Comparison of ENCODE assay signal across 7 cellular contexts in genomic region chr12:57549203-57549908, GRCh38. TPM values are rescaled to one million over a fixed set of nuclear protein-coding genes. Genes with fewer than 3 reads are reported as not detected.
A peak's percentile ranks its signal among the peaks of the same experiment; 100 is the strongest.
DNase-seq lines count a peak whose midpoint lies in the region; ATAC-seq and TF ChIP-seq lines count a peak whose summit lies in the region.

No MANE protein-coding gene starts in this region.

- peaks cover 3% of the 10 kb centered on the region; the same call in 1 of the 2 replicates for H3K36me3 ChIP-seq in HUES48 (ENCODE audit: control insufficient read depth, insufficient read depth, low read length)

- H3K36me3 Mint-ChIP-seq in activated CD8-positive, alpha-beta T cell treated with anti-CD3 and anti-CD28 coated beads, Interleukin-2, amount 10 ng/mL, durations not matched to agents 7 days and 5 days (ENCODE audit: low read depth) = peaks cover 10% of the 10 kb centered on the region

- DNase-seq in activated CD8-positive, alpha-beta T cell treated with anti-CD3 and anti-CD28 coated beads, Interleukin-2, amount 10 ng/mL, durations not matched to agents 7 days and 5 days = no peak
- DNase-seq in stimulated activated naive CD8-positive, alpha-beta T cell treated with anti-CD3 and anti-CD28 coated beads, Interleukin-15, amount 100 ng/mL, for 72 hours = no peak
- DNase-seq in RWPE1 (ENCODE audit: low spot score) = no peak

- CTCF ChIA-PET in activated CD8-positive, alpha-beta T cell treated with anti-CD3 and anti-CD28 coated beads, Interleukin-2, amount 10 ng/mL, durations not matched to agents 7 days and 5 days (lab: Charles Lee) = interaction anchor here (1.2 kb wide), 1 partner anchor 91 kb away, joined by 3 read pairs; the partner anchor contains the start of gene GLI1
- CTCF ChIA-PET in RWPE1 (lab: Yijun Ruan, JAX) = no interaction called here

- H3K9me3 Mint-ChIP-seq in activated CD8-positive, alpha-beta T cell treated with anti-CD3 and anti-CD28 coated beads, Interleukin-2, amount 10 ng/mL, durations not matched to agents 7 days and 5 days (ENCODE audit: insufficient read depth) = no peaks in the 10 kb centered on the region
- H3K9me3 Mint-ChIP-seq in stimulated activated naive CD8-positive, alpha-beta T cell treated with anti-CD3 and anti-CD28 coated beads, Interleukin-15, amount 100 ng/mL, for 72 hours = no peaks in the 10 kb centered on the region

- no peak for ATAC-seq in activated CD8-positive, alpha-beta T cell treated with anti-CD3 and anti-CD28 coated beads, Interleukin-2, amount 10 ng/mL, durations not matched to agents 7 days and 5 days
- peak; percentile 16 for ATAC-seq in stimulated activated naive CD8-positive, alpha-beta T cell treated with anti-CD3 and anti-CD28 coated beads, Interleukin-15, amount 100 ng/mL, for 72 hours
- ATAC-seq in HG03045 (IDR thresholded peaks at IDR 0.05; ENCODE audit: unreplicated experiment) (no peak), GM19324 (IDR thresholded peaks at IDR 0.05; ENCODE audit: low FRiP score, unreplicated experiment) (no peak)

- no peaks in the 10 kb centered on the region for H3K9me3 ChIP-seq in HUES48 (ENCODE audit: control insufficient read depth, insufficient read depth, low read length)
- no peaks in the 10 kb centered on the region for H3K9me3 ChIP-seq in iPS-18c (ENCODE audit: control insufficient read depth, insufficient read depth, low read length)

- H3K4me1 Mint-ChIP-seq in activated CD8-positive, alpha-beta T cell treated with anti-CD3 and anti-CD28 coated beads, Interleukin-2, amount 10 ng/mL, durations not matched to agents 7 days and 5 days (ENCODE audit: low read depth) = peaks cover 42% of the 10 kb centered on the region
- peaks cover 63% of the 10 kb centered on the region for H3K4me1 Mint-ChIP-seq in stimulated activated naive CD8-positive, alpha-beta T cell treated with anti-CD3 and anti-CD28 coated beads, Interleukin-15, amount 100 ng/mL, for 72 hours

- no peak overlapping the region for H3K27ac Mint-ChIP-seq in activated CD8-positive, alpha-beta T cell treated with anti-CD3 and anti-CD28 coated beads, Interleukin-2, amount 10 ng/mL, durations not matched to agents 7 days and 5 days
- H3K27ac Mint-ChIP-seq in stimulated activated naive CD8-positive, alpha-beta T cell treated with anti-CD3 and anti-CD28 coated beads, Interleukin-15, amount 100 ng/mL, for 72 hours = peak overlapping the region; percentile 34 to 68

- H3K27me3 Mint-ChIP-seq in activated CD8-positive, alpha-beta T cell treated with anti-CD3 and anti-CD28 coated beads, Interleukin-2, amount 10 ng/mL, durations not matched to agents 7 days and 5 days (ENCODE audit: low read depth) = peaks cover 15% of the 10 kb centered on the region
- peaks cover 24% of the 10 kb centered on the region for H3K27me3 Mint-ChIP-seq in stimulated activated naive CD8-positive, alpha-beta T cell treated with anti-CD3 and anti-CD28 coated beads, Interleukin-15, amount 100 ng/mL, for 72 hours

- no peak for TF ChIP-seq CTCF in RWPE1 (conservative IDR thresholded peaks at IDR 0.05; ENCODE audit: low read depth)

- H3K4me3 ChIP-seq in HUES48 (ENCODE audit: low read depth, low read length) = peak overlapping the region; percentile 95
- H3K4me3 ChIP-seq in iPS-18c (ENCODE audit: insufficient read depth, low read depth, low read length) = peak overlapping the region; percentile 85; the same call in 1 of the 2 replicates

- H3K27ac ChIP-seq in HUES48 (ENCODE audit: low read depth, low read length) = no peak overlapping the region
- H3K27ac ChIP-seq in RWPE1 = no peak overlapping the region

- peaks cover 13% of the 10 kb centered on the region; the same call in 1 of the 2 replicates for H3K27me3 ChIP-seq in HUES48 (ENCODE audit: control insufficient read depth, insufficient read depth, low read length)

- H3K9ac ChIP-seq in HUES48 (ENCODE audit: low read depth, low read length) = no peak overlapping the region

- H3K4me1 ChIP-seq in HUES48 (ENCODE audit: control insufficient read depth, insufficient read depth, low read length) = peaks cover 23% of the 10 kb centered on the region

- H3K4me3 Mint-ChIP-seq in activated CD8-positive, alpha-beta T cell treated with anti-CD3 and anti-CD28 coated beads, Interleukin-2, amount 10 ng/mL, durations not matched to agents 7 days and 5 days = peak overlapping the region; percentile 76
- peak overlapping the region; percentile 88 to 94 for H3K4me3 Mint-ChIP-seq in stimulated activated naive CD8-positive, alpha-beta T cell treated with anti-CD3 and anti-CD28 coated beads, Interleukin-15, amount 100 ng/mL, for 72 hours

- POLR2A ChIA-PET in activated CD8-positive, alpha-beta T cell treated with anti-CD3 and anti-CD28 coated beads, Interleukin-2, amount 10 ng/mL, durations not matched to agents 7 days and 5 days (lab: Charles Lee) = no interaction called here
- POLR2A ChIA-PET in RWPE1 (lab: Yijun Ruan, JAX; ENCODE audit: low non-redundant PET) = no interaction called here

RNA-seq across cellular contexts. Expression of gene KIF5A, which starts 0.5 kb away (rescaled TPM):
- total RNA-seq in activated CD8-positive, alpha-beta T cell treated with anti-CD3 and anti-CD28 coated beads, Interleukin-2, amount 10 ng/mL, durations not matched to agents 7 days and 5 days = 1 to 10 TPM in 1 of 2 experiments, under 1 TPM in 1; 0.99 to 1.4 TPM

RNA-seq across cellular contexts. Expression of gene DCTN2, which starts 2.4 kb away (rescaled TPM):
- total RNA-seq in activated CD8-positive, alpha-beta T cell treated with anti-CD3 and anti-CD28 coated beads, Interleukin-2, amount 10 ng/mL, durations not matched to agents 7 days and 5 days = 10 to 100 TPM; 89.3 to 96.5 TPM

RNA-seq across cellular contexts. Expression of gene MBD6, which starts 26.7 kb away (rescaled TPM):
- 10 to 100 TPM; 68.4 to 71.4 TPM for total RNA-seq in activated CD8-positive, alpha-beta T cell treated with anti-CD3 and anti-CD28 coated beads, Interleukin-2, amount 10 ng/mL, durations not matched to agents 7 days and 5 days

RNA-seq across cellular contexts. Expression of gene DDIT3, which starts 29.0 kb away (rescaled TPM):
- total RNA-seq in activated CD8-positive, alpha-beta T cell treated with anti-CD3 and anti-CD28 coated beads, Interleukin-2, amount 10 ng/mL, durations not matched to agents 7 days and 5 days = 10 to 100 TPM; 14.9 to 15.0 TPM

RNA-seq across cellular contexts. Expression of gene PIP4K2C, which starts 41.6 kb away (rescaled TPM):
- total RNA-seq in activated CD8-positive, alpha-beta T cell treated with anti-CD3 and anti-CD28 coated beads, Interleukin-2, amount 10 ng/mL, durations not matched to agents 7 days and 5 days = 10 to 100 TPM; 16.8 to 17.9 TPM
